Comparison of ENCODE assay signal across 8 cellular contexts in genomic region chr2:118774458-118775133, GRCh38.
DNase-seq lines count a peak whose midpoint lies in the region; ATAC-seq, FAIRE-seq and TF ChIP-seq lines count a peak whose summit lies in the region.

No MANE protein-coding gene starts in this region.

- 0 to 1% methylated on average over 44 to 45 of the region's 45 CpGs for WGBS in pancreas, 2 donors
- 0 to 2% methylated on average over 14 to 15 of the region's 45 CpGs for WGBS in gastroesophageal sphincter (ENCODE audit: low coverage in 1 of 2), 2 donors

- no peak overlapping the region for H3K27ac Mint-ChIP-seq in CD4-positive, alpha-beta memory T cell

- no peak for FAIRE-seq in pancreas (lab: Jason Lieb, UNC)

- intact Hi-C loops in CD4-positive, alpha-beta memory T cell (cut with micrococcal nuclease): no loop called here
- intact Hi-C loops in Right ventricle myocardium superior (cut with DNase I) (no loop called here), pancreas (cut with DNase I) (no loop called here)

- H3K9me3 Mint-ChIP-seq in CD4-positive, alpha-beta memory T cell: peaks cover 0 to 4% (median 0%) of the 10 kb centered on the region in 8 donors

- H3K27ac ChIP-seq in CD4-positive, alpha-beta memory T cell (ENCODE audit: low read depth, low read length): no peak overlapping the region
- H3K27ac ChIP-seq in pancreas (no peak overlapping the region), gastroesophageal sphincter (no peak overlapping the region)

- H3K36me3 ChIP-seq in CD4-positive, alpha-beta memory T cell (ENCODE audit: insufficient read depth, low read length): no peaks in the 10 kb centered on the region
- H3K36me3 ChIP-seq in pancreas (no peaks in the 10 kb centered on the region), gastroesophageal sphincter (no peaks in the 10 kb centered on the region)

- TF ChIP-seq EP300 in gastroesophageal sphincter (IDR thresholded peaks at IDR 0.05): no peak

- TF ChIP-seq CTCF in pancreas (IDR thresholded peaks at IDR 0.05): no peak
- TF ChIP-seq CTCF in gastroesophageal sphincter (IDR thresholded peaks at IDR 0.05): no peak

- ATAC-seq in HG03432 (IDR thresholded peaks at IDR 0.05; ENCODE audit: unreplicated experiment): peak; percentile 65
- ATAC-seq in Right ventricle myocardium superior (ENCODE audit: poor library complexity): peak; percentile 63
- ATAC-seq in pancreas: peak; percentile 88 to 98 (median 96)
- ATAC-seq in HG02870 (IDR thresholded peaks at IDR 0.05; ENCODE audit: unreplicated experiment): no peak
- ATAC-seq in HG03460 (IDR thresholded peaks at IDR 0.05; ENCODE audit: unreplicated experiment): no peak
- ATAC-seq in gastroesophageal sphincter: no peak

- peaks cover 22 to 25% of the 10 kb centered on the region in 2 donors for H3K27me3 Mint-ChIP-seq in CD4-positive, alpha-beta memory T cell

- H3K4me3 ChIP-seq in CD4-positive, alpha-beta memory T cell (ENCODE audit: low read length in 2 of 2): no peak overlapping the region
- H3K4me3 ChIP-seq in pancreas: peak overlapping the region; percentile 15 to 47 (median 30)
- peak overlapping the region in 1 of 2 donors; percentile 40 for H3K4me3 ChIP-seq in gastroesophageal sphincter

- no peaks in the 10 kb centered on the region for H3K36me3 Mint-ChIP-seq in CD4-positive, alpha-beta memory T cell

- peak overlapping the region in 5 of 8 donors; percentile 35 to 69 (median 52) for H3K4me3 Mint-ChIP-seq in CD4-positive, alpha-beta memory T cell

- H3K4me1 ChIP-seq in CD4-positive, alpha-beta memory T cell (ENCODE audit: insufficient read depth, low read length): no peaks in the 10 kb centered on the region
- H3K4me1 ChIP-seq in pancreas (peaks cover 0 to 5% (median 0%) of the 10 kb centered on the region in 3 donors), gastroesophageal sphincter (peaks cover 0 to 11% (median 8%) of the 10 kb centered on the region in 3 donors)

- no peaks in the 10 kb centered on the region for H3K9me3 ChIP-seq in CD4-positive, alpha-beta memory T cell (ENCODE audit: control insufficient read depth in 1 of 2, low read length in 2 of 2)
- H3K9me3 ChIP-seq in pancreas: no peaks in the 10 kb centered on the region
- H3K9me3 ChIP-seq in gastroesophageal sphincter: no peaks in the 10 kb centered on the region

- H3K27me3 ChIP-seq in CD4-positive, alpha-beta memory T cell (ENCODE audit: insufficient read depth, low read length): peaks cover 2% of the 10 kb centered on the region
- H3K27me3 ChIP-seq in pancreas (no peaks in the 10 kb centered on the region), gastroesophageal sphincter (peaks cover 90% of the 10 kb centered on the region)

- H3K4me1 Mint-ChIP-seq in CD4-positive, alpha-beta memory T cell: peaks cover 0 to 7% (median 3%) of the 10 kb centered on the region in 4 donors

- no peak for DNase-seq in CD4-positive, alpha-beta memory T cell
- peak in 2 of 3 experiments; percentile 2 to 3 for DNase-seq in activated CD8-positive, alpha-beta memory T cell treated with anti-CD3 and anti-CD28 coated beads for 48 hours (ENCODE audit: low read depth in 2 of 3, low spot score in 2 of 3)
- DNase-seq in Right ventricle myocardium superior (peak; percentile 59), pancreas (peak; percentile 34 to 88 (median 62))

- no peak for TF ChIP-seq POLR2A in gastroesophageal sphincter (IDR thresholded peaks at IDR 0.05)

- CTCF ChIA-PET in CD4-positive, alpha-beta memory T cell (lab: Charles Lee; ENCODE audit: partially characterized antibody): no interaction called here

- POLR2A ChIA-PET in CD4-positive, alpha-beta memory T cell (lab: Charles Lee; ENCODE audit: partially characterized antibody): no interaction called here

Comparison
In these comparisons a context has a peak if more than half of its experiments do, and no peak if none do; other contexts are left out.
1. DNase-seq: peak in activated CD8-positive, alpha-beta memory T cell treated with anti-CD3 and anti-CD28 coated beads for 48 hours (2 of 3), Right ventricle myocardium superior (single experiment) and pancreas (6 of 6); none in CD4-positive, alpha-beta memory T cell (0 of 5).
2. H3K4me3 ChIP-seq: peak in pancreas (4 of 4); none in CD4-positive, alpha-beta memory T cell (0 of 2).
3. ATAC-seq: peak in HG03432 (single experiment), Right ventricle myocardium superior (single experiment) and pancreas (4 of 4); none in HG02870 (single experiment), HG03460 (single experiment) and gastroesophageal sphincter (single experiment).